In genomic region chr1:33429846-33430750, GRCh38 we compare ENCODE assay signal across 8 cellular contexts. TPM values are rescaled to one million over a fixed set of nuclear protein-coding genes. Genes with fewer than 3 reads are reported as not detected.
DNase-seq lines count a peak whose midpoint lies in the region; ATAC-seq, FAIRE-seq and TF ChIP-seq lines count a peak whose summit lies in the region.

No MANE protein-coding gene starts in this region.

- FAIRE-seq in H1 (lab: Jason Lieb, UNC), result no peak

- H3K23ac ChIP-seq in H1 (ENCODE audit: insufficient read length), result no peak overlapping the region

- DNase-seq in Ammon's horn (ENCODE audit: low spot score) (peak; percentile 25), RPMI8226 (peak; percentile 58), H1 (ENCODE audit: low read depth in 1 of 2, low spot score in 2 of 2) (peak in 1 of 2 experiments; percentile 62), uterus (peak; percentile 48 to 53)

- H3K18ac ChIP-seq in H1 (ENCODE audit: extremely low read depth, low read length), result no peak overlapping the region

- no peak overlapping the region for H3K56ac ChIP-seq in H1 (replicated peaks; ENCODE audit: insufficient read length, low read depth, low read length)

- no peak overlapping the region for H2BK20ac ChIP-seq in H1 (ENCODE audit: low read length)

- CTCF ChIA-PET in H1 (lab: Charles Lee; ENCODE audit: partially characterized antibody), result interaction anchor here (0.7 to 0.8 kb wide), 3 partner anchors 50 to 246 kb away, joined by 3 to 4 read pairs (median 3); no protein-coding TSS in a partner anchor

- intact Hi-C loops in uterus (cut with DNase I; ENCODE audit: low total_unique reads), result no loop called here

- no peak overlapping the region for H4K8ac ChIP-seq in H1 (ENCODE audit: extremely low read depth, insufficient read depth, low read length)

- peak; percentile 13 for ATAC-seq in GM19043 (IDR thresholded peaks at IDR 0.05; ENCODE audit: low read depth, unreplicated experiment)
- no peak for ATAC-seq in GM21528 (IDR thresholded peaks at IDR 0.05; ENCODE audit: low FRiP score, unreplicated experiment)
- ATAC-seq in GM21447 (IDR thresholded peaks at IDR 0.05; ENCODE audit: unreplicated experiment), result no peak

- H4K20me1 ChIP-seq in H1 (replicated peaks in 1 of 2; ENCODE audit: control insufficient read depth in 1 of 2, insufficient read depth in 2 of 2, low read length in 2 of 2), result no peaks in the 10 kb centered on the region

- no peak overlapping the region for H3K27ac ChIP-seq in H1 (ENCODE audit: low read depth, low read length)
- H3K27ac ChIP-seq in uterus, result peak overlapping the region; percentile 77 to 87

- TF ChIP-seq POLR2A in H1 (IDR thresholded peaks at IDR 0.05; ENCODE audit: control extremely low read depth in 1 of 2, low read depth in 2 of 2, low read length in 2 of 2) (no peak), uterus (IDR thresholded peaks at IDR 0.05) (no peak)

- no peak overlapping the region for H3K14ac ChIP-seq in H1 (ENCODE audit: insufficient read length)

- H2AFZ ChIP-seq in H1 (ENCODE audit: low read length), result no peak overlapping the region

- H2AK5ac ChIP-seq in H1 (ENCODE audit: low read depth, low read length), result no peak overlapping the region

- peak overlapping the region; percentile 81 to 89 for H3K4me2 ChIP-seq in H1 (ENCODE audit: insufficient read depth in 1 of 2, low read depth in 2 of 2, low read length in 2 of 2)

- H3K23me2 ChIP-seq in H1 (ENCODE audit: low read depth, low read length), result peaks cover 5% of the 10 kb centered on the region; the same call in 1 of the 2 replicates

- H3K4me3 ChIP-seq in H1 (ENCODE audit: extremely low read depth in 1 of 4, insufficient read depth in 2 of 4, low read depth in 3 of 4, low read length in 4 of 4), result peak overlapping the region; percentile 55 to 66 (median 64)
- H3K4me3 ChIP-seq in mucosa of stomach (ENCODE audit: low read length), result no peak overlapping the region
- H3K4me3 ChIP-seq in uterus, result peak overlapping the region; percentile 46 to 72

- no peaks in the 10 kb centered on the region for H3K9me3 ChIP-seq in H1 (ENCODE audit: insufficient read depth in 2 of 2, low read depth in 1 of 2, low read length in 1 of 2)
- no peaks in the 10 kb centered on the region for H3K9me3 ChIP-seq in mucosa of stomach (ENCODE audit: control insufficient read depth, low read length)
- H3K9me3 ChIP-seq in uterus, result no peaks in the 10 kb centered on the region

- no peaks in the 10 kb centered on the region; the same call in 1 of the 2 replicates for H3K79me1 ChIP-seq in H1 (ENCODE audit: low read depth, low read length)

- no peak for TF ChIP-seq EP300 in H1 (IDR thresholded peaks at IDR 0.05; ENCODE audit: borderline replicate concordance in 1 of 2, low read depth in 2 of 2, low read length in 2 of 2)

- no peaks in the 10 kb centered on the region for H3K79me2 ChIP-seq in H1 (ENCODE audit: control insufficient read depth in 1 of 2, insufficient read depth in 2 of 2, low read length in 2 of 2)

- H3K36me3 ChIP-seq in H1 (ENCODE audit: control insufficient read depth in 2 of 4, insufficient read depth in 4 of 4, low read length in 3 of 4) (no peaks in the 10 kb centered on the region), mucosa of stomach (ENCODE audit: control insufficient read depth, insufficient read depth, low read length) (no peaks in the 10 kb centered on the region), uterus (no peaks in the 10 kb centered on the region)

- no peak overlapping the region for H4K91ac ChIP-seq in H1 (replicated peaks; ENCODE audit: insufficient read length, low read length)

- H3K9ac ChIP-seq in H1 (replicated peaks in 1 of 4; ENCODE audit: extremely low read depth in 1 of 4, low read depth in 3 of 4, low read length in 3 of 4) (no peak overlapping the region), mucosa of stomach (ENCODE audit: low read length) (peak overlapping the region; percentile 46)

- TF ChIP-seq CTCF in H1 (IDR thresholded peaks at IDR 0.05; ENCODE audit: control extremely low read depth in 1 of 3, insufficient read depth in 1 of 3, low read depth in 1 of 3, low read length in 3 of 3) (no peak), uterus (IDR thresholded peaks at IDR 0.05) (peak in 2 of 4 experiments; percentile 50 to 53)

- H3K27me3 ChIP-seq in H1 (replicated peaks in 1 of 4; ENCODE audit: control insufficient read depth in 3 of 4, extremely low read depth in 1 of 4, insufficient read depth in 3 of 4, low read length in 3 of 4) (peaks cover 0 to 22% (median 14%) of the 10 kb centered on the region in 4 experiments; a peak in 5 of 7 replicates), mucosa of stomach (ENCODE audit: control insufficient read depth, insufficient read depth, low read length) (peaks cover 4% of the 10 kb centered on the region), uterus (no peaks in the 10 kb centered on the region)

- peaks cover 0 to 19% (median 4%) of the 10 kb centered on the region in 4 experiments for H3K4me1 ChIP-seq in H1 (replicated peaks in 1 of 4; ENCODE audit: control insufficient read depth in 3 of 4, insufficient read depth in 4 of 4, low read length in 3 of 4)
- H3K4me1 ChIP-seq in mucosa of stomach (ENCODE audit: control insufficient read depth, insufficient read depth, low read length), result peaks cover 8% of the 10 kb centered on the region
- H3K4me1 ChIP-seq in uterus, result peaks cover 5 to 12% of the 10 kb centered on the region in 2 donors

- H2BK15ac ChIP-seq in H1 (ENCODE audit: low read length), result no peak overlapping the region

- H3K4ac ChIP-seq in H1 (replicated peaks; ENCODE audit: insufficient read length, low read depth, low read length), result no peak overlapping the region

- WGBS in H1 (ENCODE audit: extremely low coverage in 1 of 2, insufficient coverage in 1 of 2, insufficient read length in 1 of 2, insufficient replicate concordance in 2 of 2, low coverage in 1 of 2, low lambda C conversion rate in 2 of 2, missing lambda C conversion rate in 1 of 2), 2 experiments, result 4% methylated on average over 62 of the region's 66 CpGs; no CpG with 5 or more reads in 1 of the 2 experiments

- TF ChIP-seq RAD21 in H1 (IDR thresholded peaks at IDR 0.05 in 1 of 2, conservative IDR thresholded peaks at IDR 0.05 in 1 of 2; ENCODE audit: low read depth in 2 of 2, low read length in 2 of 2), result no peak

- POLR2A ChIA-PET in H1 (lab: Charles Lee; ENCODE audit: partially characterized antibody), result interaction anchor here (2.4 kb wide), 1 partner anchor 9 kb away, joined by 9 read pairs; no protein-coding TSS in a partner anchor

- H2BK12ac ChIP-seq in H1 (ENCODE audit: low read depth, low read length), result no peak overlapping the region

- H2BK120ac ChIP-seq in H1 (replicated peaks; ENCODE audit: low read depth, low read length), result no peak overlapping the region

- H4K5ac ChIP-seq in H1 (ENCODE audit: insufficient read length, low read depth, low read length), result no peak overlapping the region

- no peak overlapping the region for H2BK5ac ChIP-seq in H1 (ENCODE audit: low read depth, low read length)

TF ChIP-seq in H1, 55 proteins besides CTCF, POLR2A, EP300 and RAD21 (continues in another document):
- no peak for TF ChIP-seq USF2 (IDR thresholded peaks at IDR 0.05; ENCODE audit: low read length)
- TF ChIP-seq KDM5A (IDR thresholded peaks at IDR 0.05; ENCODE audit: low read length), result no peak
- TF ChIP-seq MAX (IDR thresholded peaks at IDR 0.05), result 0 out of 2 replicates have a peak, but pooled peaks have one; percentile 18
- TF ChIP-seq HDAC2 (IDR thresholded peaks at IDR 0.05; ENCODE audit: borderline replicate concordance in 1 of 2, low read depth in 2 of 2, low read length in 2 of 2), result no peak
- peak; percentile 7; the same call in 1 of the 2 replicates for TF ChIP-seq CHD2 (IDR thresholded peaks at IDR 0.05; ENCODE audit: low read length)
- peak; percentile 34 for TF ChIP-seq ASH2L (IDR thresholded peaks at IDR 0.05; ENCODE audit: low read length)
- no peak for TF ChIP-seq MAFK (IDR thresholded peaks at IDR 0.05; ENCODE audit: low read depth, low read length)
- TF ChIP-seq SAP30 (IDR thresholded peaks at IDR 0.05; ENCODE audit: insufficient read depth, insufficient replicate concordance, low read length), result no peak
- peak; percentile 50 for TF ChIP-seq EZH2 (IDR thresholded peaks at IDR 0.05; ENCODE audit: low read depth, low read length, severe bottlenecking)
- TF ChIP-seq KDM4A (IDR thresholded peaks at IDR 0.05; ENCODE audit: low read depth, low read length, severe bottlenecking), result peak; percentile 56
- no peak for TF ChIP-seq PHF8 (conservative IDR thresholded peaks at IDR 0.05; ENCODE audit: low read depth, low read length)

RNA-seq across cellular contexts. Expression of gene PHC2, which starts 0.8 kb away (rescaled TPM):
- total RNA-seq in H1 (2021; fragmentation: NEBNext Ultra II Directional; extraction: Animal tissue kit (Norgen Biotek cat#: 25700)), result 5.6 and 6.1 TPM in 2 replicates
- 13.9 and 14.2 TPM in 2 replicates for polyA plus RNA-seq in H1 (2011; rRNA removed)
- polyA plus RNA-seq in H1 (2011; cell fraction: cytosol; rRNA removed), result 11.7 TPM
- polyA plus RNA-seq in H1 (2011; cell fraction: nucleus; rRNA removed), result 13.8 TPM
- polyA plus RNA-seq in H1 (2012, experiment 1 of 2), result 7.0 to 22.7 TPM (median 17.2 TPM) in 4 replicates
- polyA plus RNA-seq in H1 (2012, experiment 2 of 2), result 15.0 TPM
- polyA plus RNA-seq in H1 (2013, experiment 1 of 2), result 4.0 TPM
- polyA plus RNA-seq in H1 (2013, experiment 2 of 2), result 3.0 TPM
- 11.0 and 14.0 TPM in 2 replicates for polyA minus RNA-seq in H1 (2011; rRNA and poly(A)+ RNA removed)
- 7.5 TPM for polyA minus RNA-seq in H1 (2011; cell fraction: cytosol; rRNA and poly(A)+ RNA removed)
- polyA minus RNA-seq in H1 (2011; cell fraction: nucleus; rRNA and poly(A)+ RNA removed), result 6.0 TPM
- total RNA-seq in uterus, result 100 to 1,000 TPM in 2 of 4 donors, 10 to 100 TPM in 2; 51.5 to 203 (median 102) TPM

RNA-seq across cellular contexts. Expression of gene ZSCAN20, which starts 42.3 kb away (rescaled TPM):
- total RNA-seq in H1 (2021; fragmentation: NEBNext Ultra II Directional; extraction: Animal tissue kit (Norgen Biotek cat#: 25700)), result 3.4 and 3.7 TPM in 2 replicates
- 0.70 and 0.93 TPM in 2 replicates for polyA plus RNA-seq in H1 (2011; rRNA removed)
- 1.2 TPM for polyA plus RNA-seq in H1 (2011; cell fraction: cytosol; rRNA removed)
- 1.3 TPM for polyA plus RNA-seq in H1 (2011; cell fraction: nucleus; rRNA removed)
- 1.5 to 1.9 TPM (median 1.8 TPM) in 4 replicates for polyA plus RNA-seq in H1 (2012, experiment 1 of 2)
- 0.16 TPM for polyA plus RNA-seq in H1 (2012, experiment 2 of 2)
- polyA plus RNA-seq in H1 (2013, experiment 1 of 2), result 1.0 TPM
- polyA plus RNA-seq in H1 (2013, experiment 2 of 2), result 0.88 TPM
- 5.1 and 5.3 TPM in 2 replicates for polyA minus RNA-seq in H1 (2011; rRNA and poly(A)+ RNA removed)
- polyA minus RNA-seq in H1 (2011; cell fraction: cytosol; rRNA and poly(A)+ RNA removed), result 3.2 TPM
- 3.4 TPM for polyA minus RNA-seq in H1 (2011; cell fraction: nucleus; rRNA and poly(A)+ RNA removed)
- total RNA-seq in uterus, result 10 to 100 TPM in 1 of 4 donors, 1 to 10 TPM in 3; 2.4 to 16.0 (median 5.2) TPM
